Comparison of ENCODE assay signal across 9 cellular contexts in the genomic region with DNA sequence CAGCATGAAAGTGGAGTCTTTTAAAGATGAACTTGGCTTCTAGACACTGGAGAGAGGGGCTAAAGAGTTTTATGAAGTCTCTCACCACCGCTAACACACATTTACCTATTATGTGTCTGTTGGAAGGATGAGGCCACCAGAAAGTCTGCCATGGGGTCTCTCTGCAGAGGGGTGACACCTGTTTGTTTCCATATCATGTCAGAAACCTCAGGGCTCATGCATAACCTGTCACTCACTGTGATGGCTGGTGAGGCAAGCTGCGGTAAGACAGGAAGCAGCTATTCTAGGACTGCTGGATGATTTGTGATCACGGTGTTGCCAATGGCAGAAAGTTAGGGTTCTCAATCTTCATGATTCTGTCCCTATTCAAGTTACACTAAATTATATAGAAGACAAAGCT.
A peak's percentile ranks its signal among the peaks of the same experiment; 100 is the strongest.
DNase-seq lines count a peak whose midpoint lies in the region; ATAC-seq and TF ChIP-seq lines count a peak whose summit lies in the region.
"Had no signal": no experiment of that assay in that cellular context is flagged by ENCODE, and none has a peak within 500 bp of the region (broad histone marks: within the 10 kb centered on the region; RNA-seq: fewer than 3 reads in every experiment).

No MANE protein-coding gene starts in this region.

- no peaks in the 10 kb centered on the region for H3K9me3 Mint-ChIP-seq in activated T-cell treated with anti-CD3 and anti-CD28 coated beads, Interleukin-2, amount 50 U/mL, for 72 hours
- H3K9me3 Mint-ChIP-seq in stimulated activated naive CD8-positive, alpha-beta T cell treated with anti-CD3 and anti-CD28 coated beads, Interleukin-15, amount 100 ng/mL, for 72 hours: no peaks in the 10 kb centered on the region

- peak; percentile 70 to 72 for ATAC-seq in activated T-cell treated with anti-CD3 and anti-CD28 coated beads, Interleukin-2, amount 50 U/mL, for 72 hours (replicated peaks in 1 of 2)
- ATAC-seq in HG02798 (IDR thresholded peaks at IDR 0.05; ENCODE audit: poor library complexity, unreplicated experiment): peak; percentile 58
- peak; percentile 73 for ATAC-seq in stimulated activated naive CD8-positive, alpha-beta T cell treated with anti-CD3 and anti-CD28 coated beads, Interleukin-15, amount 100 ng/mL, for 72 hours
- ATAC-seq in HG03571 (IDR thresholded peaks at IDR 0.05; ENCODE audit: unreplicated experiment): no peak

- peak overlapping the region in 1 of 5 donors; percentile 52 for H3K27ac ChIP-seq in stomach

- no peaks in the 10 kb centered on the region for H3K4me1 ChIP-seq in stomach

- H3K36me3 Mint-ChIP-seq in activated T-cell treated with anti-CD3 and anti-CD28 coated beads, Interleukin-2, amount 50 U/mL, for 72 hours (ENCODE audit: insufficient read depth in 2 of 2): peaks cover 2 to 4% of the 10 kb centered on the region in 2 donors

- H3K4me1 Mint-ChIP-seq in activated T-cell treated with anti-CD3 and anti-CD28 coated beads, Interleukin-2, amount 50 U/mL, for 72 hours (ENCODE audit: low read depth): peaks cover 36% of the 10 kb centered on the region
- H3K4me1 Mint-ChIP-seq in stimulated activated naive CD8-positive, alpha-beta T cell treated with anti-CD3 and anti-CD28 coated beads, Interleukin-15, amount 100 ng/mL, for 72 hours: peaks cover 28% of the 10 kb centered on the region

- peak overlapping the region; percentile 95 for H3K27ac Mint-ChIP-seq in activated T-cell treated with anti-CD3 and anti-CD28 coated beads, Interleukin-2, amount 50 U/mL, for 72 hours
- peak overlapping the region; percentile 88 to 96 for H3K27ac Mint-ChIP-seq in stimulated activated naive CD8-positive, alpha-beta T cell treated with anti-CD3 and anti-CD28 coated beads, Interleukin-15, amount 100 ng/mL, for 72 hours

- DNase-seq in activated T-cell treated with anti-CD3 and anti-CD28 coated beads, Interleukin-2, amount 50 U/mL, for 72 hours: peak; percentile 24 to 26
- DNase-seq in activated T-cell treated with anti-CD3 and anti-CD28 coated beads for 4 hours (no peak), NCI-H345 treated with DMSO at 0.1 percent for 48 hours (lab: John Stamatoyannopoulos, UW; ENCODE audit: unreplicated experiment) (peak; percentile 43), stomach (no peak), SHP77 treated with DMSO at 0.1 percent for 48 hours (lab: John Stamatoyannopoulos, UW) (no peak)
- DNase-seq in stimulated activated naive CD8-positive, alpha-beta T cell treated with anti-CD3 and anti-CD28 coated beads, Interleukin-15, amount 100 ng/mL, for 72 hours: peak in 1 of 2 donors; percentile 23
- DNase-seq: T1000 had no signal

- H3K4me3 Mint-ChIP-seq in activated T-cell treated with anti-CD3 and anti-CD28 coated beads, Interleukin-2, amount 50 U/mL, for 72 hours: peak overlapping the region; percentile 35 to 82
- peak overlapping the region; percentile 44 to 59 for H3K4me3 Mint-ChIP-seq in stimulated activated naive CD8-positive, alpha-beta T cell treated with anti-CD3 and anti-CD28 coated beads, Interleukin-15, amount 100 ng/mL, for 72 hours

- no peaks in the 10 kb centered on the region for H3K9me3 ChIP-seq in stomach

- peaks cover 0 to 4% (median 0%) of the 10 kb centered on the region in 4 donors for H3K36me3 ChIP-seq in stomach

- H3K27me3 ChIP-seq in stomach: no peaks in the 10 kb centered on the region

- no peaks in the 10 kb centered on the region for H3K27me3 Mint-ChIP-seq in activated T-cell treated with anti-CD3 and anti-CD28 coated beads, Interleukin-2, amount 50 U/mL, for 72 hours (ENCODE audit: low read depth)
- H3K27me3 Mint-ChIP-seq in stimulated activated naive CD8-positive, alpha-beta T cell treated with anti-CD3 and anti-CD28 coated beads, Interleukin-15, amount 100 ng/mL, for 72 hours: no peaks in the 10 kb centered on the region

- no peak for TF ChIP-seq CTCF in stomach (IDR thresholded peaks at IDR 0.05)

- intact Hi-C loops in stomach (cut with DNase I; ENCODE audit: low total_unique reads): no loop called here

- 75 to 88% (median 79%) methylated on average over 3 of the region's 3 CpGs for WGBS in stomach, 5 donors

- no peak for TF ChIP-seq EP300 in stomach (IDR thresholded peaks at IDR 0.05)

- TF ChIP-seq POLR2A in stomach (IDR thresholded peaks at IDR 0.05): no peak

- no peak overlapping the region for H3K4me3 ChIP-seq in stomach

Comparison
In these comparisons a context has a peak if more than half of its experiments do, and no peak if none do; other contexts are left out.
1. DNase-seq: peak in activated T-cell treated with anti-CD3 and anti-CD28 coated beads, Interleukin-2, amount 50 U/mL, for 72 hours (2 of 2) and NCI-H345 treated with DMSO at 0.1 percent for 48 hours (single experiment); none in activated T-cell treated with anti-CD3 and anti-CD28 coated beads for 4 hours (single experiment), stomach (single experiment) and SHP77 treated with DMSO at 0.1 percent for 48 hours (single experiment).